In genomic region chr7:24201221-24201620, GRCh38 we compare ENCODE assay signal across 21 cellular contexts.
"Had no signal": no experiment of that assay in that cellular context is flagged by ENCODE, and none has a peak within 500 bp of the region (broad histone marks: within the 10 kb centered on the region; RNA-seq: fewer than 3 reads in every experiment).

No MANE protein-coding gene starts in this region.

- DNase-seq: effector CD4-positive, alpha-beta T cell; endodermal cell; erythroblast; foreskin melanocyte; head of caudate nucleus; kidney; left cardiac atrium; left ventricle myocardium inferior; lower lobe of right lung; naive thymus-derived CD4-positive, alpha-beta T cell; nephron progenitor cell; posterior cingulate gyrus; small intestine; stimulated activated CD4-positive, alpha-beta T cell treated with anti-CD3 and anti-CD28 coated beads, Interleukin-12 subunit alpha, Interleukin-12 subunit beta, amount 100 ng/mL, for 4 hours; stimulated activated naive CD4-positive, alpha-beta T cell; stomach; substantia nigra; transverse colon had no signal

- H3K36me3 ChIP-seq: left ventricle myocardium inferior, lower lobe of right lung, stomach, thoracic aorta, transverse colon had no signal

- H3K4me1 ChIP-seq: left ventricle myocardium inferior, lower lobe of right lung, stomach, transverse colon had no signal

- ATAC-seq: left cardiac atrium; lower lobe of right lung; naive thymus-derived CD4-positive, alpha-beta T cell had no signal

- H3K4me3 ChIP-seq: coronary artery, hepatocyte, left ventricle myocardium inferior, lower lobe of right lung, stomach, thoracic aorta, transverse colon had no signal

- H3K9me3 ChIP-seq: left ventricle myocardium inferior, lower lobe of right lung, stomach, thoracic aorta, transverse colon had no signal

- H3K27ac ChIP-seq: coronary artery, hepatocyte, left ventricle myocardium inferior, lower lobe of right lung, stomach, thoracic aorta, transverse colon had no signal
